ENCODE assay signal across 8 cellular contexts in genomic region chr9:119961774-119962408, GRCh38.
DNase-seq lines count a peak whose midpoint lies in the region; ATAC-seq and TF ChIP-seq lines count a peak whose summit lies in the region.

No MANE protein-coding gene starts in this region.

- no CpG with 5 or more reads among the region's 19 CpGs for WGBS in iPS DF 6.9 (ENCODE audit: insufficient coverage, insufficient read length)

- peak overlapping the region; percentile 69 for H2AFZ ChIP-seq in HCT116 (ENCODE audit: low read depth, low read length, poor library complexity, severe bottlenecking)

- no peak overlapping the region for H3K9ac ChIP-seq in HCT116 (ENCODE audit: low read length)

- H3K4me3 Mint-ChIP-seq in activated CD8-positive, alpha-beta T cell treated with anti-CD3 and anti-CD28 coated beads for 36 hours, result no peak overlapping the region

- BruUV-seq in HCT116 (replicated peaks; lab: Mats Ljungman, UMichigan), result no TSS peak

- H3K27me3 ChIP-seq in BJ (ENCODE audit: control insufficient read depth, insufficient read depth, low read length) (no peaks in the 10 kb centered on the region), HCT116 (ENCODE audit: insufficient read depth, low read length) (0 out of 2 replicates have a peak, but pooled peaks cover 5% of the 10 kb centered on the region), iPS DF 6.9 (ENCODE audit: control insufficient read depth, insufficient read depth, low read length) (no peaks in the 10 kb centered on the region)

- POLR2A ChIA-PET in BJ (lab: Charles Lee) (no interaction called here), HCT116 (lab: Charles Lee) (no interaction called here)
- POLR2A ChIA-PET in activated CD8-positive, alpha-beta T cell treated with anti-CD3 and anti-CD28 coated beads for 36 hours (lab: Charles Lee), result no interaction called here

- H3K27ac ChIP-seq in HCT116 (ENCODE audit: low read depth, low read length) (no peak overlapping the region), iPS DF 6.9 (ENCODE audit: low read length) (no peak overlapping the region)

- intact Hi-C loops in HCT116 (cut with micrococcal nuclease), result loop anchor here (2.0 to 5.0 kb wide), 3 partner anchors 387 to 570 kb away; no protein-coding TSS in a partner anchor
- intact Hi-C loops in activated CD8-positive, alpha-beta T cell treated with anti-CD3 and anti-CD28 coated beads for 36 hours (cut with micrococcal nuclease), result no loop called here

- no peaks in the 10 kb centered on the region for H3K36me3 ChIP-seq in BJ (ENCODE audit: control insufficient read depth, insufficient read depth, low read length)
- H3K36me3 ChIP-seq in HCT116 (ENCODE audit: control insufficient read depth in 1 of 2, insufficient read depth in 2 of 2, low read length in 2 of 2), result no peaks in the 10 kb centered on the region
- no peaks in the 10 kb centered on the region for H3K36me3 ChIP-seq in iPS DF 6.9 (ENCODE audit: control insufficient read depth, insufficient read depth, low read length)

- no peaks in the 10 kb centered on the region for H3K36me3 Mint-ChIP-seq in activated CD8-positive, alpha-beta T cell treated with anti-CD3 and anti-CD28 coated beads for 36 hours (ENCODE audit: low read depth)

- TF ChIP-seq CTCF in BJ (IDR thresholded peaks at IDR 0.05; ENCODE audit: insufficient read depth, low read depth, low read length) (peak; percentile 60), HCT116 (IDR thresholded peaks at IDR 0.05 in 2 of 3, conservative IDR thresholded peaks at IDR 0.05 in 1 of 3; ENCODE audit: borderline replicate concordance in 1 of 3, insufficient read depth in 1 of 3, low read depth in 2 of 3, low read length in 2 of 3) (peak; percentile 41 to 94 (median 93); a peak in 5 of 6 replicates)
- TF ChIP-seq CTCF in activated CD8-positive, alpha-beta T cell treated with anti-CD3 and anti-CD28 coated beads for 36 hours (IDR thresholded peaks at IDR 0.05), result peak; percentile 52

- H3K4me1 ChIP-seq in HCT116 (ENCODE audit: control insufficient read depth in 1 of 2, insufficient read depth in 2 of 2, low read length in 2 of 2) (peaks cover 16 to 19% of the 10 kb centered on the region in 2 experiments; a peak in 3 of 4 replicates), iPS DF 6.9 (ENCODE audit: control insufficient read depth, insufficient read depth, low read length) (no peaks in the 10 kb centered on the region)

- no peak overlapping the region for H3K27ac Mint-ChIP-seq in activated CD8-positive, alpha-beta T cell treated with anti-CD3 and anti-CD28 coated beads for 36 hours

- H3K9me3 Mint-ChIP-seq in activated CD8-positive, alpha-beta T cell treated with anti-CD3 and anti-CD28 coated beads for 36 hours, result no peaks in the 10 kb centered on the region

- ATAC-seq in HCT116 (peak; percentile 84), HG02610 (IDR thresholded peaks at IDR 0.05; ENCODE audit: unreplicated experiment) (no peak), GM18519 (IDR thresholded peaks at IDR 0.05; ENCODE audit: low FRiP score, unreplicated experiment) (no peak)
- ATAC-seq in activated CD8-positive, alpha-beta T cell treated with anti-CD3 and anti-CD28 coated beads for 36 hours, result no peak

- no peak overlapping the region for H3K4me3 ChIP-seq in BJ (ENCODE audit: low read depth, low read length)
- no peak overlapping the region for H3K4me3 ChIP-seq in HCT116 (replicated peaks in 1 of 2; ENCODE audit: low read depth in 1 of 2, low read length in 2 of 2)
- H3K4me3 ChIP-seq in iPS DF 6.9 (ENCODE audit: low read length), result no peak overlapping the region

- H3K9me3 ChIP-seq in HCT116 (ENCODE audit: control insufficient read depth in 1 of 2, insufficient read depth in 1 of 2, low read depth in 1 of 2, low read length in 2 of 2) (no peaks in the 10 kb centered on the region), iPS DF 6.9 (ENCODE audit: control insufficient read depth, insufficient read depth, low read length) (no peaks in the 10 kb centered on the region)

- DNase-seq in BJ (ENCODE audit: low read depth), result no peak
- DNase-seq in HCT116 (ENCODE audit: low read depth, low spot score), result peak; percentile 27
- peak; percentile 11 for DNase-seq in activated CD8-positive, alpha-beta T cell treated with anti-CD3 and anti-CD28 coated beads for 36 hours
- DNase-seq in iPS DF 6.9 (ENCODE audit: low read depth, low spot score), result peak; percentile 43
- DNase-seq in NCI-H2171 treated with DMSO at 0.1 percent for 48 hours (lab: John Stamatoyannopoulos, UW), result no peak
- DNase-seq in NCI-H1694 treated with DMSO at 0.1 percent for 48 hours (lab: John Stamatoyannopoulos, UW), result no peak

- H3K79me2 ChIP-seq in HCT116 (ENCODE audit: insufficient read depth, low read length), result no peaks in the 10 kb centered on the region

- peak; percentile 56 for TF ChIP-seq RAD21 in HCT116 (IDR thresholded peaks at IDR 0.05; ENCODE audit: low read depth)

- H4K20me1 ChIP-seq in HCT116 (ENCODE audit: insufficient read depth), result no peaks in the 10 kb centered on the region

- no peaks in the 10 kb centered on the region for H3K4me1 Mint-ChIP-seq in activated CD8-positive, alpha-beta T cell treated with anti-CD3 and anti-CD28 coated beads for 36 hours (ENCODE audit: low read depth)

- CTCF ChIA-PET in BJ (lab: Yijun Ruan, JAX), result interaction anchor here (0.6 to 9.9 kb wide), 5 partner anchors 11 to 516 kb away, joined by 3 to 103 read pairs (median 8); no protein-coding TSS in a partner anchor
- CTCF ChIA-PET in HCT116 (lab: Charles Lee), result no interaction called here
- CTCF ChIA-PET in activated CD8-positive, alpha-beta T cell treated with anti-CD3 and anti-CD28 coated beads for 36 hours (lab: Charles Lee), result no interaction called here

- RAD21 ChIA-PET in HCT116 (lab: Charles Lee; ENCODE audit: low non-redundant PET in 1 of 2, low total read pairs in 2 of 2, uncharacterized antibody in 2 of 2, unreplicated experiment in 2 of 2), result no interaction called here

- no peaks in the 10 kb centered on the region for H3K9me2 ChIP-seq in HCT116 (ENCODE audit: insufficient read depth)

- peak overlapping the region; percentile 23; the same call in 1 of the 2 replicates for H3K4me2 ChIP-seq in HCT116 (ENCODE audit: low read length)

- no peak for TF ChIP-seq POLR2A in HCT116 (IDR thresholded peaks at IDR 0.05; ENCODE audit: borderline replicate concordance, extremely low read depth, insufficient read depth, insufficient read length)

- peaks cover 9% of the 10 kb centered on the region for H3K27me3 Mint-ChIP-seq in activated CD8-positive, alpha-beta T cell treated with anti-CD3 and anti-CD28 coated beads for 36 hours

TF ChIP-seq in HCT116, 20 proteins besides CTCF, POLR2A, EP300 and RAD21:
- TF ChIP-seq EGR1 (IDR thresholded peaks at IDR 0.05; ENCODE audit: low read depth), result 0 out of 2 replicates have a peak, but pooled peaks have one; percentile 31
- no peak for TF ChIP-seq EZH2phosphoT487 (IDR thresholded peaks at IDR 0.05; ENCODE audit: borderline replicate concordance)
- no peak for TF ChIP-seq CEBPB (IDR thresholded peaks at IDR 0.05; ENCODE audit: low read depth)
- TF ChIP-seq FOSL1 (IDR thresholded peaks at IDR 0.05; ENCODE audit: low read depth), result no peak
- TF ChIP-seq ATF3 (IDR thresholded peaks at IDR 0.05), result no peak

Comparison
In these comparisons a context has a peak if more than half of its experiments do, and no peak if none do; other contexts are left out.
1. DNase-seq: peak in HCT116 (single experiment), activated CD8-positive, alpha-beta T cell treated with anti-CD3 and anti-CD28 coated beads for 36 hours (single experiment) and iPS DF 6.9 (single experiment); none in BJ (single experiment), NCI-H2171 treated with DMSO at 0.1 percent for 48 hours (single experiment) and NCI-H1694 treated with DMSO at 0.1 percent for 48 hours (single experiment).
2. Peak in every context shown above with its lines, with median percentiles within 50 percentile points of each other: CTCF ChIP-seq.